Comparison of ENCODE assay signal across 3 cellular contexts in genomic region chr12:15787801-15788200, GRCh38.
TF ChIP-seq lines count a peak whose summit lies in the region.

No MANE protein-coding gene starts in this region.

TF ChIP-seq in SK-N-SH, 30 proteins besides CTCF, POLR2A, EP300 and RAD21 (continued from another document):
- TF ChIP-seq, protein P1, sequence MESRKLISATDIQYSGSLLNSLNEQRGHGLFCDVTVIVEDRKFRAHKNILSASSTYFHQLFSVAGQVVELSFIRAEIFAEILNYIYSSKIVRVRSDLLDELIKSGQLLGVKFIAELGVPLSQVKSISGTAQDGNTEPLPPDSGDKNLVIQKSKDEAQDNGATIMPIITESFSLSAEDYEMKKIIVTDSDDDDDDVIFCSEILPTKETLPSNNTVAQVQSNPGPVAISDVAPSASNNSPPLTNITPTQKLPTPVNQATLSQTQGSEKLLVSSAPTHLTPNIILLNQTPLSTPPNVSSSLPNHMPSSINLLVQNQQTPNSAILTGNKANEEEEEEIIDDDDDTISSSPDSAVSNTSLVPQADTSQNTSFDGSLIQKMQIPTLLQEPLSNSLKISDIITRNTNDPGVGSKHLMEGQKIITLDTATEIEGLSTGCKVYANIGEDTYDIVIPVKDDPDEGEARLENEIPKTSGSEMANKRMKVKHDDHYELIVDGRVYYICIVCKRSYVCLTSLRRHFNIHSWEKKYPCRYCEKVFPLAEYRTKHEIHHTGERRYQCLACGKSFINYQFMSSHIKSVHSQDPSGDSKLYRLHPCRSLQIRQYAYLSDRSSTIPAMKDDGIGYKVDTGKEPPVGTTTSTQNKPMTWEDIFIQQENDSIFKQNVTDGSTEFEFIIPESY (IDR thresholded peaks at IDR 0.05; ENCODE audit: borderline replicate concordance, low read depth) = no peak
- TF ChIP-seq RFX5 (IDR thresholded peaks at IDR 0.05; ENCODE audit: low read length) (no peak), GABPA (IDR thresholded peaks at IDR 0.05; ENCODE audit: low read depth) (no peak), SMC3 (IDR thresholded peaks at IDR 0.05; ENCODE audit: low read depth, low read length) (no peak), TEAD4 (IDR thresholded peaks at IDR 0.05; ENCODE audit: borderline replicate concordance, insufficient read depth) (no peak), FOSL2 (IDR thresholded peaks at IDR 0.05; ENCODE audit: borderline replicate concordance, low read depth) (no peak), POLR2AphosphoS5 (IDR thresholded peaks at IDR 0.05; ENCODE audit: low read depth, low read length) (no peak), JUND (IDR thresholded peaks at IDR 0.05) (no peak), ELF1 (IDR thresholded peaks at IDR 0.05) (no peak), EZH2phosphoT487 (IDR thresholded peaks at IDR 0.05; ENCODE audit: borderline replicate concordance, low read depth) (no peak)
- TF ChIP-seq, protein P2, sequence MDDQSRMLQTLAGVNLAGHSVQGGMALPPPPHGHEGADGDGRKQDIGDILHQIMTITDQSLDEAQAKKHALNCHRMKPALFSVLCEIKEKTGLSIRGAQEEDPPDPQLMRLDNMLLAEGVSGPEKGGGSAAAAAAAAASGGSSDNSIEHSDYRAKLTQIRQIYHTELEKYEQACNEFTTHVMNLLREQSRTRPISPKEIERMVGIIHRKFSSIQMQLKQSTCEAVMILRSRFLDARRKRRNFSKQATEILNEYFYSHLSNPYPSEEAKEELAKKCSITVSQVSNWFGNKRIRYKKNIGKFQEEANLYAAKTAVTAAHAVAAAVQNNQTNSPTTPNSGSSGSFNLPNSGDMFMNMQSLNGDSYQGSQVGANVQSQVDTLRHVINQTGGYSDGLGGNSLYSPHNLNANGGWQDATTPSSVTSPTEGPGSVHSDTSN (IDR thresholded peaks at IDR 0.05) = 0 out of 2 replicates have a peak, but pooled peaks have one; percentile 52

TF ChIP-seq in SK-N-SH treated with all-trans-retinoic acid at 6 μM for 48 hours, 23 proteins besides CTCF, POLR2A, EP300 and RAD21 (continued from another document):
- no peak for TF ChIP-seq TSHZ2 (CRISPR knock-in tag; IDR thresholded peaks at IDR 0.05)
- no peak for TF ChIP-seq ARNTL (CRISPR knock-in tag; IDR thresholded peaks at IDR 0.05; ENCODE audit: borderline replicate concordance, low read depth)
- TF ChIP-seq POU6F1 (CRISPR knock-in tag; IDR thresholded peaks at IDR 0.05; ENCODE audit: borderline replicate concordance, low read depth) = no peak
- TF ChIP-seq GLIS3 (CRISPR knock-in tag; IDR thresholded peaks at IDR 0.05) = no peak
- no peak for TF ChIP-seq ISL1 (CRISPR knock-in tag; IDR thresholded peaks at IDR 0.05)

TF ChIP-seq in liver, 16 proteins besides CTCF, POLR2A, EP300 and RAD21 (continued from another document):
- TF ChIP-seq, protein P3, sequence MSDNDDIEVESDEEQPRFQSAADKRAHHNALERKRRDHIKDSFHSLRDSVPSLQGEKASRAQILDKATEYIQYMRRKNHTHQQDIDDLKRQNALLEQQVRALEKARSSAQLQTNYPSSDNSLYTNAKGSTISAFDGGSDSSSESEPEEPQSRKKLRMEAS (IDR thresholded peaks at IDR 0.05) = no peak
- no peak for TF ChIP-seq RXRA (IDR thresholded peaks at IDR 0.05)
- TF ChIP-seq, protein P4, sequence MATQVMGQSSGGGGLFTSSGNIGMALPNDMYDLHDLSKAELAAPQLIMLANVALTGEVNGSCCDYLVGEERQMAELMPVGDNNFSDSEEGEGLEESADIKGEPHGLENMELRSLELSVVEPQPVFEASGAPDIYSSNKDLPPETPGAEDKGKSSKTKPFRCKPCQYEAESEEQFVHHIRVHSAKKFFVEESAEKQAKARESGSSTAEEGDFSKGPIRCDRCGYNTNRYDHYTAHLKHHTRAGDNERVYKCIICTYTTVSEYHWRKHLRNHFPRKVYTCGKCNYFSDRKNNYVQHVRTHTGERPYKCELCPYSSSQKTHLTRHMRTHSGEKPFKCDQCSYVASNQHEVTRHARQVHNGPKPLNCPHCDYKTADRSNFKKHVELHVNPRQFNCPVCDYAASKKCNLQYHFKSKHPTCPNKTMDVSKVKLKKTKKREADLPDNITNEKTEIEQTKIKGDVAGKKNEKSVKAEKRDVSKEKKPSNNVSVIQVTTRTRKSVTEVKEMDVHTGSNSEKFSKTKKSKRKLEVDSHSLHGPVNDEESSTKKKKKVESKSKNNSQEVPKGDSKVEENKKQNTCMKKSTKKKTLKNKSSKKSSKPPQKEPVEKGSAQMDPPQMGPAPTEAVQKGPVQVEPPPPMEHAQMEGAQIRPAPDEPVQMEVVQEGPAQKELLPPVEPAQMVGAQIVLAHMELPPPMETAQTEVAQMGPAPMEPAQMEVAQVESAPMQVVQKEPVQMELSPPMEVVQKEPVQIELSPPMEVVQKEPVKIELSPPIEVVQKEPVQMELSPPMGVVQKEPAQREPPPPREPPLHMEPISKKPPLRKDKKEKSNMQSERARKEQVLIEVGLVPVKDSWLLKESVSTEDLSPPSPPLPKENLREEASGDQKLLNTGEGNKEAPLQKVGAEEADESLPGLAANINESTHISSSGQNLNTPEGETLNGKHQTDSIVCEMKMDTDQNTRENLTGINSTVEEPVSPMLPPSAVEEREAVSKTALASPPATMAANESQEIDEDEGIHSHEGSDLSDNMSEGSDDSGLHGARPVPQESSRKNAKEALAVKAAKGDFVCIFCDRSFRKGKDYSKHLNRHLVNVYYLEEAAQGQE (IDR thresholded peaks at IDR 0.05) = no peak
